In genomic region chr13:101739382-101740178, GRCh38 we compare ENCODE assay signal across 13 cellular contexts.
DNase-seq lines count a peak whose midpoint lies in the region; ATAC-seq and TF ChIP-seq lines count a peak whose summit lies in the region.
"Had no signal": no experiment of that assay in that cellular context is flagged by ENCODE, and none has a peak within 500 bp of the region (broad histone marks: within the 10 kb centered on the region; RNA-seq: fewer than 3 reads in every experiment).

No MANE protein-coding gene starts in this region.

- H3K27ac ChIP-seq in gastroesophageal sphincter: no peak overlapping the region

- no peaks in the 10 kb centered on the region for H3K36me3 Mint-ChIP-seq in natural killer cell treated with Interleukin-12 subunit alpha and Interleukin-12 subunit beta and Interleukin-15 and Interleukin-18, amount 100 ng/mL, for 72 hours
- no peaks in the 10 kb centered on the region for H3K36me3 Mint-ChIP-seq in osteocyte (ENCODE audit: unreplicated experiment)

- WGBS in gastroesophageal sphincter (ENCODE audit: low coverage in 1 of 2), 2 donors: 73 to 85% methylated on average over 6 to 8 of the region's 9 CpGs

- no peak overlapping the region for H3K27ac Mint-ChIP-seq in natural killer cell treated with Interleukin-12 subunit alpha and Interleukin-12 subunit beta and Interleukin-15 and Interleukin-18, amount 100 ng/mL, for 72 hours
- H3K27ac Mint-ChIP-seq in osteocyte (ENCODE audit: unreplicated experiment): no peak overlapping the region
- H3K27ac Mint-ChIP-seq: activated naive CD4-positive, alpha-beta T cell treated with anti-CD3 and anti-CD28 coated beads for 36 hours; nephron progenitor cell; stimulated activated naive CD8-positive, alpha-beta T cell treated with anti-CD3 and anti-CD28 coated beads, Interleukin-15, amount 100 ng/mL, for 72 hours had no signal

- ATAC-seq in GM18502 (IDR thresholded peaks at IDR 0.05; ENCODE audit: poor library complexity, unreplicated experiment) (peak; percentile 82), GM21390 (IDR thresholded peaks at IDR 0.05; ENCODE audit: unreplicated experiment) (peak; percentile 88), HG03039 (IDR thresholded peaks at IDR 0.05; ENCODE audit: unreplicated experiment) (peak; percentile 76), gastroesophageal sphincter (no peak)
- no peak for ATAC-seq in natural killer cell treated with Interleukin-12 subunit alpha and Interleukin-12 subunit beta and Interleukin-15 and Interleukin-18, amount 100 ng/mL, for 72 hours
- ATAC-seq: stimulated activated naive CD8-positive, alpha-beta T cell treated with anti-CD3 and anti-CD28 coated beads, Interleukin-15, amount 100 ng/mL, for 72 hours had no signal

- TF ChIP-seq CTCF in osteocyte (IDR thresholded peaks at IDR 0.05) (no peak), gastroesophageal sphincter (IDR thresholded peaks at IDR 0.05) (no peak)

- TF ChIP-seq EP300 in gastroesophageal sphincter (IDR thresholded peaks at IDR 0.05): no peak

- H3K4me1 Mint-ChIP-seq in natural killer cell treated with Interleukin-12 subunit alpha and Interleukin-12 subunit beta and Interleukin-15 and Interleukin-18, amount 100 ng/mL, for 72 hours (ENCODE audit: low read depth in 2 of 2): no peaks in the 10 kb centered on the region
- H3K4me1 Mint-ChIP-seq in osteocyte (ENCODE audit: unreplicated experiment): peaks cover 5% of the 10 kb centered on the region
- H3K4me1 Mint-ChIP-seq: nephron progenitor cell; stimulated activated naive CD8-positive, alpha-beta T cell treated with anti-CD3 and anti-CD28 coated beads, Interleukin-15, amount 100 ng/mL, for 72 hours had no signal

- no peaks in the 10 kb centered on the region for H3K27me3 Mint-ChIP-seq in natural killer cell treated with Interleukin-12 subunit alpha and Interleukin-12 subunit beta and Interleukin-15 and Interleukin-18, amount 100 ng/mL, for 72 hours
- H3K27me3 Mint-ChIP-seq in osteocyte (ENCODE audit: unreplicated experiment): no peaks in the 10 kb centered on the region
- H3K27me3 Mint-ChIP-seq: stimulated activated naive CD8-positive, alpha-beta T cell treated with anti-CD3 and anti-CD28 coated beads, Interleukin-15, amount 100 ng/mL, for 72 hours had no signal

- H3K9me3 Mint-ChIP-seq in natural killer cell treated with Interleukin-12 subunit alpha and Interleukin-12 subunit beta and Interleukin-15 and Interleukin-18, amount 100 ng/mL, for 72 hours: no peaks in the 10 kb centered on the region
- no peaks in the 10 kb centered on the region for H3K9me3 Mint-ChIP-seq in osteocyte (ENCODE audit: unreplicated experiment)
- H3K9me3 Mint-ChIP-seq: activated naive CD4-positive, alpha-beta T cell treated with anti-CD3 and anti-CD28 coated beads for 36 hours; nephron progenitor cell; stimulated activated naive CD8-positive, alpha-beta T cell treated with anti-CD3 and anti-CD28 coated beads, Interleukin-15, amount 100 ng/mL, for 72 hours had no signal

- no peaks in the 10 kb centered on the region for H3K4me1 ChIP-seq in gastroesophageal sphincter

- no peaks in the 10 kb centered on the region for H3K9me3 ChIP-seq in gastroesophageal sphincter

- no peaks in the 10 kb centered on the region for H3K36me3 ChIP-seq in gastroesophageal sphincter

- no peak overlapping the region for H3K4me3 Mint-ChIP-seq in natural killer cell treated with Interleukin-12 subunit alpha and Interleukin-12 subunit beta and Interleukin-15 and Interleukin-18, amount 100 ng/mL, for 72 hours
- H3K4me3 Mint-ChIP-seq in osteocyte (ENCODE audit: unreplicated experiment): no peak overlapping the region
- H3K4me3 Mint-ChIP-seq: activated naive CD4-positive, alpha-beta T cell treated with anti-CD3 and anti-CD28 coated beads for 36 hours; nephron progenitor cell; stimulated activated naive CD8-positive, alpha-beta T cell treated with anti-CD3 and anti-CD28 coated beads, Interleukin-15, amount 100 ng/mL, for 72 hours had no signal

- DNase-seq in amniotic epithelial cell (ENCODE audit: low read depth) (peak; percentile 10), osteocyte (ENCODE audit: extremely low spot score, unreplicated experiment) (no peak)
- no peak for DNase-seq in natural killer cell treated with Interleukin-12 subunit alpha and Interleukin-12 subunit beta and Interleukin-15 and Interleukin-18, amount 100 ng/mL, for 72 hours (ENCODE audit: low spot score)
- DNase-seq in activated CD4-positive, alpha-beta T cell treated with anti-CD3 and anti-CD28 coated beads, Interleukin-2, amount 50 U/mL, for 1 hour: no peak
- DNase-seq: activated CD4-positive, CD25-positive, alpha-beta regulatory T cell; activated naive CD4-positive, alpha-beta T cell treated with anti-CD3 and anti-CD28 coated beads for 36 hours; head of caudate nucleus; nephron progenitor cell; stimulated activated naive CD8-positive, alpha-beta T cell treated with anti-CD3 and anti-CD28 coated beads, Interleukin-15, amount 100 ng/mL, for 72 hours had no signal

- H3K4me3 ChIP-seq in gastroesophageal sphincter: no peak overlapping the region

- no peak for TF ChIP-seq POLR2A in gastroesophageal sphincter (IDR thresholded peaks at IDR 0.05)

- no peaks in the 10 kb centered on the region for H3K27me3 ChIP-seq in gastroesophageal sphincter

Comparison
In these comparisons a context has a peak if more than half of its experiments do, and no peak if none do; other contexts are left out.
1. ATAC-seq: peak in GM18502 (single experiment), GM21390 (single experiment) and HG03039 (single experiment); none in natural killer cell treated with Interleukin-12 subunit alpha and Interleukin-12 subunit beta and Interleukin-15 and Interleukin-18, amount 100 ng/mL, for 72 hours (0 of 2) and gastroesophageal sphincter (single experiment).